ENCODE assay signal across 9 cellular contexts in the genomic region with DNA sequence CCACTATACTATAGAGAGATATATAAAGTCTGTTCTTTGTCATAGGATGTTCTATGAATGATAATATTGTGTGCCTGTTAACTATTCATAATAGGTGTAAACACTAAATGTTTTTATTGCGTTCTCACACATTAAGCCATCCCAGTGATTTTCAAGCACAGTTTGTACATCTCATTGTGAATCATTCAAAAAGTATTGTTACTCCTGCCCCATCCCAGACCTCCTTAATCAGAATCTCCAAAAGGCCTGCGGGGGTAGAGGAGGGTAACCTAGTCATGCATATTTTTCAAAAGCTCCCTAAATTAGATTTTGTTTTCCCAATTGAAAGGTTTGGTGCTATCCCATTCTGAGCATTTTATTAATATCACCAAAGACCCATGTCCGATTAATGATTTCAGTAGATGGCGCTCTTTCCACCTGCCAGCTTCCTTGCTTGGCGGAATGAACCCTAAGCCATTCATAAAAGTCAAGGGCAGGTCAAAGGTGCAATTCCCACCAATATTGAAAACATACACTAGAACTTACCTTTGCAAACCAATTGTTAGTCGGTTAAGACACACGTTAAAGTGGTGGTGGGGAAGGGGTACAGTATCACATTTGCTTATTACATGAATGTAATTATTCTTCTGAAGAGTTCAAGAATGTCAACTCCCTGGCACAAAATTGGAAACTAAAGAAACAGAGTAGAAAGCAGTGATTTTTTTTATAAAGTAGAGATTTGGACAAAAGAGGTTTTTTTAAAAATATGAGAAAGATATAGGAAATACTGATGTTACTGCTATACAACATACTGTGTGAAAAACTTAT. TPM values are rescaled to one million over a fixed set of nuclear protein-coding genes. Genes with fewer than 3 reads are reported as not detected.
DNase-seq lines count a peak whose midpoint lies in the region; ATAC-seq and TF ChIP-seq lines count a peak whose summit lies in the region.
"Had no signal": no experiment of that assay in that cellular context is flagged by ENCODE, and none has a peak within 500 bp of the region (broad histone marks: within the 10 kb centered on the region; RNA-seq: fewer than 3 reads in every experiment).

No MANE protein-coding gene starts in this region.

- TF ChIP-seq POLR2A in upper lobe of left lung (IDR thresholded peaks at IDR 0.05): no peak

- peak; percentile 55 for TF ChIP-seq CTCF in lung (IDR thresholded peaks at IDR 0.05; ENCODE audit: control extremely low read depth, extremely low read depth)
- peak in 4 of 6 experiments; percentile 28 to 64 (median 54) for TF ChIP-seq CTCF in upper lobe of left lung (IDR thresholded peaks at IDR 0.05)

- H3K9me3 Mint-ChIP-seq in activated T-helper 2 cell treated with anti-CD3 and anti-CD28 coated beads, Interferon-gamma antibody, Interleukin-2, Interleukin-4, amounts not matched to agents 10 μg/mL and 5 μg/mL and 100 μg/mL, durations not matched to agents 14 hours and 24 hours and 36 hours: no peaks in the 10 kb centered on the region

- H3K27ac ChIP-seq in lung (ENCODE audit: low read depth in 1 of 2, low read length in 1 of 2) (no peak overlapping the region), upper lobe of left lung (no peak overlapping the region)
- H3K27ac ChIP-seq: HL-60 had no signal

- TF ChIP-seq EP300 in upper lobe of left lung (IDR thresholded peaks at IDR 0.05): no peak

- no peaks in the 10 kb centered on the region for H3K27me3 Mint-ChIP-seq in activated T-helper 2 cell treated with anti-CD3 and anti-CD28 coated beads, Interferon-gamma antibody, Interleukin-2, Interleukin-4, amounts not matched to agents 10 μg/mL and 5 μg/mL and 100 μg/mL, durations not matched to agents 14 hours and 24 hours and 36 hours (ENCODE audit: low read depth)

- H3K4me3 ChIP-seq in lung: no peak overlapping the region
- no peak overlapping the region for H3K4me3 ChIP-seq in upper lobe of left lung

- 51 to 66% methylated on average over 7 of the region's 7 CpGs for WGBS in lung, 2 donors
- WGBS in upper lobe of left lung, 2 donors: 35 to 47% methylated on average over 7 of the region's 7 CpGs

- peaks cover 0 to under 1% of the 10 kb centered on the region in 2 donors for H3K4me1 ChIP-seq in lung (ENCODE audit: control insufficient read depth in 2 of 2, insufficient read depth in 2 of 2, low read length in 2 of 2)
- H3K4me1 ChIP-seq in upper lobe of left lung: peaks cover 0 to 7% (median 2%) of the 10 kb centered on the region in 4 donors

- intact Hi-C loops in activated T-helper 2 cell treated with anti-CD3 and anti-CD28 coated beads, Interferon-gamma antibody, Interleukin-2, Interleukin-4, amounts not matched to agents 10 μg/mL and 5 μg/mL and 100 μg/mL, durations not matched to agents 14 hours and 24 hours and 36 hours (cut with micrococcal nuclease): loop anchor here (1.0 to 10.0 kb wide), 3 partner anchors 134 to 330 kb away; no protein-coding TSS in a partner anchor

- DNase-seq in AG20443 (ENCODE audit: low spot score) (peak; percentile 44), SK-N-DZ (ENCODE audit: low spot score) (peak; percentile 21), cerebellum (ENCODE audit: low spot score) (peak; percentile 27), lung (ENCODE audit: low spot score) (no peak), upper lobe of left lung (peak in 1 of 2 donors; percentile 34), DMS153 treated with DMSO at 0.1 percent for 48 hours (lab: John Stamatoyannopoulos, UW; ENCODE audit: unreplicated experiment) (no peak)
- DNase-seq in activated T-helper 2 cell treated with anti-CD3 and anti-CD28 coated beads, Interferon-gamma antibody, Interleukin-2, Interleukin-4, amounts not matched to agents 10 μg/mL and 5 μg/mL and 100 μg/mL, durations not matched to agents 14 hours and 24 hours and 36 hours (ENCODE audit: low spot score): no peak

- H3K36me3 ChIP-seq in lung (ENCODE audit: control insufficient read depth in 2 of 2, insufficient read depth in 2 of 2, low read length in 2 of 2): no peaks in the 10 kb centered on the region
- H3K36me3 ChIP-seq in upper lobe of left lung: no peaks in the 10 kb centered on the region

- ATAC-seq in GM19023 (IDR thresholded peaks at IDR 0.05; ENCODE audit: unreplicated experiment) (peak; percentile 54), lung (ENCODE audit: insufficient read depth, low FRiP score) (no peak), upper lobe of left lung (ENCODE audit: low FRiP score in 2 of 2) (no peak)

- H3K27me3 ChIP-seq in lung (ENCODE audit: control insufficient read depth, insufficient read depth) (no peaks in the 10 kb centered on the region), upper lobe of left lung (no peaks in the 10 kb centered on the region)

- H3K4me3 Mint-ChIP-seq in activated T-helper 2 cell treated with anti-CD3 and anti-CD28 coated beads, Interferon-gamma antibody, Interleukin-2, Interleukin-4, amounts not matched to agents 10 μg/mL and 5 μg/mL and 100 μg/mL, durations not matched to agents 14 hours and 24 hours and 36 hours (ENCODE audit: low read depth): no peak overlapping the region

- H3K27ac Mint-ChIP-seq in activated T-helper 2 cell treated with anti-CD3 and anti-CD28 coated beads, Interferon-gamma antibody, Interleukin-2, Interleukin-4, amounts not matched to agents 10 μg/mL and 5 μg/mL and 100 μg/mL, durations not matched to agents 14 hours and 24 hours and 36 hours: no peak overlapping the region

- H3K36me3 Mint-ChIP-seq in activated T-helper 2 cell treated with anti-CD3 and anti-CD28 coated beads, Interferon-gamma antibody, Interleukin-2, Interleukin-4, amounts not matched to agents 10 μg/mL and 5 μg/mL and 100 μg/mL, durations not matched to agents 14 hours and 24 hours and 36 hours (ENCODE audit: low read depth): no peaks in the 10 kb centered on the region

- H3K4me1 Mint-ChIP-seq in activated T-helper 2 cell treated with anti-CD3 and anti-CD28 coated beads, Interferon-gamma antibody, Interleukin-2, Interleukin-4, amounts not matched to agents 10 μg/mL and 5 μg/mL and 100 μg/mL, durations not matched to agents 14 hours and 24 hours and 36 hours (ENCODE audit: low read depth): peaks cover 18% of the 10 kb centered on the region

- H3K9me3 ChIP-seq in lung (ENCODE audit: control insufficient read depth in 2 of 2, insufficient read depth in 1 of 2, low read length in 1 of 2) (no peaks in the 10 kb centered on the region), upper lobe of left lung (no peaks in the 10 kb centered on the region)

RNA-seq across cellular contexts. Expression of a gene that starts 5.8 kb away (rescaled TPM):
- 5.3 and 5.9 TPM in 2 replicates for polyA plus RNA-seq in SK-N-DZ (2014; cell fraction: cytosol; rRNA removed)
- 6.8 and 8.5 TPM in 2 replicates for polyA plus RNA-seq in SK-N-DZ (2014; cell fraction: nucleus; rRNA removed)
- total RNA-seq in cerebellum (35.7 TPM), lung (10 to 100 TPM; 24.7 to 72.2 TPM), upper lobe of left lung (10 to 100 TPM; 25.1 to 41.9 (median 29.7) TPM)
- polyA plus RNA-seq in lung: 1 to 10 TPM; 4.1 to 8.3 TPM
- 31.1 and 31.2 TPM in 2 replicates for total RNA-seq in activated T-helper 2 cell treated with anti-CD3 and anti-CD28 coated beads, Interferon-gamma antibody, Interleukin-2, Interleukin-4, amounts not matched to agents 10 μg/mL and 5 μg/mL and 100 μg/mL, durations not matched to agents 14 hours and 24 hours and 36 hours

Comparison
In these comparisons a context has a peak if more than half of its experiments do, and no peak if none do; other contexts are left out.
1. DNase-seq: peak in AG20443 (single experiment), SK-N-DZ (single experiment) and cerebellum (single experiment); none in lung (single experiment), DMS153 treated with DMSO at 0.1 percent for 48 hours (single experiment) and activated T-helper 2 cell treated with anti-CD3 and anti-CD28 coated beads, Interferon-gamma antibody, Interleukin-2, Interleukin-4, amounts not matched to agents 10 μg/mL and 5 μg/mL and 100 μg/mL, durations not matched to agents 14 hours and 24 hours and 36 hours (single experiment).